29 cellular contexts compared by ENCODE assay signal in genomic region chr16:69847643-69848042, GRCh38.
DNase-seq lines count a peak whose midpoint lies in the region; ATAC-seq and TF ChIP-seq lines count a peak whose summit lies in the region.
"Had no signal": no experiment of that assay in that cellular context is flagged by ENCODE, and none has a peak within 500 bp of the region (broad histone marks: within the 10 kb centered on the region; RNA-seq: fewer than 3 reads in every experiment).

No MANE protein-coding gene starts in this region.

- H3K4me3 ChIP-seq in right atrium auricular region (no peak overlapping the region), coronary artery (no peak overlapping the region), vagina (no peak overlapping the region), esophagus squamous epithelium (no peak overlapping the region)
- H3K4me3 ChIP-seq: MG63, ovary, Peyer's patch, right lobe of liver had no signal

- peak overlapping the region; percentile 68 for H3K27ac Mint-ChIP-seq in osteocyte (ENCODE audit: unreplicated experiment)
- H3K27ac Mint-ChIP-seq: activated naive CD8-positive, alpha-beta T cell treated with anti-CD3 and anti-CD28 coated beads, Interleukin-2, amount 10 ng/mL, durations not matched to agents 7 days and 5 days; T-helper 2 cell treated with Interferon-gamma antibody and Interleukin-4, amounts not matched to agents 5 μg/mL and 100 μg/mL, for 36 hours had no signal

- H3K36me3 Mint-ChIP-seq in osteocyte (ENCODE audit: unreplicated experiment) = peaks cover 9% of the 10 kb centered on the region

- H3K36me3 ChIP-seq in right atrium auricular region (peaks cover under 1% of the 10 kb centered on the region), vagina (no peaks in the 10 kb centered on the region), esophagus squamous epithelium (peaks cover 0 to 38% (median 4%) of the 10 kb centered on the region in 3 donors)
- H3K36me3 ChIP-seq: brain microvascular endothelial cell, ovary, WERI-Rb-1 had no signal

- DNase-seq in right atrium auricular region (ENCODE audit: low spot score) (no peak), cardiac septum (ENCODE audit: low spot score) (no peak), coronary artery (ENCODE audit: low spot score) (no peak), osteocyte (ENCODE audit: extremely low spot score, unreplicated experiment) (no peak), vagina (ENCODE audit: extremely low spot score in 2 of 2) (no peak), esophagus squamous epithelium (lab: John Stamatoyannopoulos, UW) (no peak)
- DNase-seq: ACHN; activated CD4-positive, alpha-beta T cell treated with anti-CD3 and anti-CD28 coated beads, Interleukin-2, amount 50 U/mL, for 48 hours; activated CD8-positive, alpha-beta memory T cell treated with anti-CD3 and anti-CD28 coated beads, Interleukin-2, amount 50 U/mL, for 48 hours; activated effector memory CD4-positive, alpha-beta T cell treated with Interleukin-2 at 50 U/mL for 16 hours; activated naive CD8-positive, alpha-beta T cell treated with anti-CD3 and anti-CD28 coated beads, Interleukin-2, amount 10 ng/mL, durations not matched to agents 7 days and 5 days; brain microvascular endothelial cell; dermis blood vessel endothelial cell; H7; islet precursor cell; mammary epithelial cell; MG63; naive B cell; NCI-H1436; NCI-H2107; NCI-H524; ovary; Peyer's patch; right lobe of liver; stimulated activated CD8-positive, alpha-beta memory T cell treated with anti-CD3 and anti-CD28 coated beads, Interleukin-4, amount 100 ng/mL, for 48 hours; WERI-Rb-1 had no signal

- no peak for ATAC-seq in HG02840 (IDR thresholded peaks at IDR 0.05; ENCODE audit: low FRiP score, unreplicated experiment)
- ATAC-seq in GM21786 (IDR thresholded peaks at IDR 0.05; ENCODE audit: unreplicated experiment) = no peak
- ATAC-seq: right lobe of liver had no signal

- intact Hi-C loops in cardiac septum (cut with DNase I) = no loop called here
- intact Hi-C loops in vagina (cut with DNase I) = loop anchor here (2.0 kb wide), 1 partner anchor 79 kb away; no protein-coding TSS in a partner anchor
- intact Hi-C loops in esophagus squamous epithelium (cut with DNase I) = no loop called here

- 73 to 93% methylated on average over 1 to 4 of the region's 5 CpGs for WGBS in esophagus squamous epithelium, 2 donors

- TF ChIP-seq CTCF in right atrium auricular region (IDR thresholded peaks at IDR 0.05) = no peak
- no peak for TF ChIP-seq CTCF in coronary artery (IDR thresholded peaks at IDR 0.05)
- TF ChIP-seq CTCF in osteocyte (IDR thresholded peaks at IDR 0.05) = no peak
- no peak for TF ChIP-seq CTCF in vagina (IDR thresholded peaks at IDR 0.05)
- TF ChIP-seq CTCF in esophagus squamous epithelium (IDR thresholded peaks at IDR 0.05) = no peak

- H3K4me1 ChIP-seq in right atrium auricular region (peaks cover 0 to 22% of the 10 kb centered on the region in 2 donors), vagina (peaks cover 24% of the 10 kb centered on the region), esophagus squamous epithelium (peaks cover 0 to 24% (median 7%) of the 10 kb centered on the region in 3 donors)
- H3K4me1 ChIP-seq: right lobe of liver had no signal

- no peak for TF ChIP-seq POLR2A in vagina (IDR thresholded peaks at IDR 0.05)
- no peak for TF ChIP-seq POLR2A in esophagus squamous epithelium (IDR thresholded peaks at IDR 0.05)

- no peaks in the 10 kb centered on the region for H3K9me3 Mint-ChIP-seq in osteocyte (ENCODE audit: unreplicated experiment)
- H3K9me3 Mint-ChIP-seq: activated naive CD8-positive, alpha-beta T cell treated with anti-CD3 and anti-CD28 coated beads, Interleukin-2, amount 10 ng/mL, durations not matched to agents 7 days and 5 days; naive B cell; T-helper 2 cell treated with Interferon-gamma antibody and Interleukin-4, amounts not matched to agents 5 μg/mL and 100 μg/mL, for 36 hours had no signal

- H3K4me1 Mint-ChIP-seq in osteocyte (ENCODE audit: unreplicated experiment) = peaks cover 21% of the 10 kb centered on the region
- H3K4me1 Mint-ChIP-seq: activated naive CD8-positive, alpha-beta T cell treated with anti-CD3 and anti-CD28 coated beads, Interleukin-2, amount 10 ng/mL, durations not matched to agents 7 days and 5 days had no signal

- H3K27ac ChIP-seq in right atrium auricular region (peak overlapping the region; percentile 76 to 92), coronary artery (peak overlapping the region; percentile 64 to 67), vagina (peak overlapping the region; percentile 57), esophagus squamous epithelium (no peak overlapping the region)
- H3K27ac ChIP-seq: brain microvascular endothelial cell, ovary, right lobe of liver, WERI-Rb-1 had no signal

- H3K9me3 ChIP-seq in right atrium auricular region = no peaks in the 10 kb centered on the region
- H3K9me3 ChIP-seq in vagina = no peaks in the 10 kb centered on the region
- H3K9me3 ChIP-seq in esophagus squamous epithelium = no peaks in the 10 kb centered on the region
- H3K9me3 ChIP-seq: ovary, Peyer's patch, right lobe of liver had no signal

- H3K27me3 ChIP-seq in right atrium auricular region (no peaks in the 10 kb centered on the region), vagina (no peaks in the 10 kb centered on the region), esophagus squamous epithelium (no peaks in the 10 kb centered on the region)
- H3K27me3 ChIP-seq: brain microvascular endothelial cell, MG63, ovary, Peyer's patch, right lobe of liver had no signal

- H3K4me3 Mint-ChIP-seq in osteocyte (ENCODE audit: unreplicated experiment) = no peak overlapping the region
- H3K4me3 Mint-ChIP-seq: activated naive CD8-positive, alpha-beta T cell treated with anti-CD3 and anti-CD28 coated beads, Interleukin-2, amount 10 ng/mL, durations not matched to agents 7 days and 5 days; naive B cell; T-helper 2 cell treated with Interferon-gamma antibody and Interleukin-4, amounts not matched to agents 5 μg/mL and 100 μg/mL, for 36 hours had no signal

- no peaks in the 10 kb centered on the region for H3K27me3 Mint-ChIP-seq in osteocyte (ENCODE audit: unreplicated experiment)
- H3K27me3 Mint-ChIP-seq: activated naive CD8-positive, alpha-beta T cell treated with anti-CD3 and anti-CD28 coated beads, Interleukin-2, amount 10 ng/mL, durations not matched to agents 7 days and 5 days; naive B cell had no signal

Comparison
In these comparisons a context has a peak if more than half of its experiments do, and no peak if none do; other contexts are left out.
1. H3K27ac ChIP-seq: peak in right atrium auricular region (2 of 2), coronary artery (2 of 2) and vagina (single experiment); none in esophagus squamous epithelium (0 of 4).